ENCODE assay signal across 10 cellular contexts in the genomic region with DNA sequence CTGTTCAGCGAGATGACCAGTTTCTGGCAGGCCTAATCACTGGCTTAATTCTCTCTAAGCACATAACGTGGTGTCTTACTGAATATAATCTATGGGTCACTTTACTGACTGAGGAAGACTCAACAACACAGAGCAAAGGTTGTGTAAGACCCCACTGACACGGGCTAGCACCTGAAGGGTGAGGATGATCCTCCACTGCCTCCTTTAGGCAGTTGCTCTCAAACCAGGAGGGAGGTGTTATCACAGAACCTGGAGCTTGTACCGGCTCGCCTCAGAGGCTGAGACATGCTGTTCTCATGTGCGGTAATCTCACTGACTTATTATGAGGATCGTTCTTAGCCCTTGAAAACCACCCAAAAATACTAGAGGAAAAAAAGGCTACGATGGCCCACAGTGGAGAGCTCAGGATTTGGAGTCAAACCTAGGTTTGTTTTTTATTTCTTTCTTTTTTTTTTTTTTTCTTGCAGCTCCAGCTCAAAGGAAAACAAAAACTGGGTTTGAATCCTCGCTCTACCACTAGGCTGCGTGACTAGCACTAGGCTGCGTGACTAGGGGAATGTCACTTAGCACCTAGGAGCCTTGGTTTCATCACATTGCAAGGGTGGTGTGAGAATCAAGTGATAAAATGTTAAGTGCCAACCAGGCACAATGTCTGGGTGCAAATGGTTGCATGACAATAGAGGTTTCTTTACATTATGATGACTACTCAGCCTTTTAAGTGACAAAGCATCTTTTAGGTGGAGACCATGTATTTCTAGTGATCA. TPM values are rescaled to one million over a fixed set of nuclear protein-coding genes. Genes with fewer than 3 reads are reported as not detected.
DNase-seq lines count a peak whose midpoint lies in the region; ATAC-seq, FAIRE-seq and TF ChIP-seq lines count a peak whose summit lies in the region.
"Had no signal": no experiment of that assay in that cellular context is flagged by ENCODE, and none has a peak within 500 bp of the region (broad histone marks: within the 10 kb centered on the region; RNA-seq: fewer than 3 reads in every experiment).

No MANE protein-coding gene starts in this region.

- peak overlapping the region; percentile 42 for H3K4me3 ChIP-seq in CD8-positive, alpha-beta memory T cell (ENCODE audit: low read length)
- no peak overlapping the region for H3K4me3 ChIP-seq in Jurkat, Clone E6-1 (ENCODE audit: low read length)
- no peak overlapping the region for H3K4me3 ChIP-seq in K562
- no peak overlapping the region for H3K4me3 ChIP-seq in neuronal stem cell (ENCODE audit: low read length in 2 of 2)

- no peaks in the 10 kb centered on the region for H4K20me1 ChIP-seq in K562 (replicated peaks; ENCODE audit: control insufficient read depth, insufficient read depth, low read length)

- TF ChIP-seq POLR2A in K562 (conservative IDR thresholded peaks at IDR 0.05) = no peak

- H3K9me3 Mint-ChIP-seq in CD8-positive, alpha-beta memory T cell = no peaks in the 10 kb centered on the region
- no peaks in the 10 kb centered on the region for H3K9me3 Mint-ChIP-seq in natural killer cell

- no peak overlapping the region for H3K18ac ChIP-seq in neuronal stem cell (ENCODE audit: low read length)

- H4K91ac ChIP-seq in neuronal stem cell (ENCODE audit: low read depth, low read length, poor library complexity) = no peak overlapping the region

- CTCF ChIA-PET in CD8-positive, alpha-beta memory T cell (lab: Charles Lee) = interaction anchor here (0.9 to 1.9 kb wide), 12 partner anchors 11 to 171 kb away, joined by 3 to 7 read pairs (median 4); partner anchors contain the start of gene RCBTB2
- CTCF ChIA-PET in K562 (lab: Yijun Ruan, JAX; ENCODE audit: low intra/inter-chr PET ratio) = interaction anchor here (0.6 kb wide), 1 partner anchor 959 kb away, joined by 4 read pairs; no protein-coding TSS in a partner anchor

- H3K23ac ChIP-seq in neuronal stem cell (ENCODE audit: low read depth, low read length, poor library complexity) = no peak overlapping the region

- H3K36me3 ChIP-seq in CD8-positive, alpha-beta memory T cell (ENCODE audit: insufficient read depth, low read length) = no peaks in the 10 kb centered on the region
- H3K36me3 ChIP-seq in K562 (ENCODE audit: control insufficient read depth, insufficient read depth, low read length) (no peaks in the 10 kb centered on the region), neuronal stem cell (replicated peaks in 1 of 2; ENCODE audit: control insufficient read depth in 2 of 2, insufficient read depth in 2 of 2, low read length in 2 of 2) (peaks cover 3 to 20% of the 10 kb centered on the region in 2 donors)

- no peaks in the 10 kb centered on the region for H3K9me3 ChIP-seq in CD8-positive, alpha-beta memory T cell (ENCODE audit: low read length)
- H3K9me3 ChIP-seq in K562 (replicated peaks; ENCODE audit: control insufficient read depth, insufficient read depth, low read depth, low read length) (no peaks in the 10 kb centered on the region), neuronal stem cell (replicated peaks in 1 of 2; ENCODE audit: control insufficient read depth in 2 of 2, insufficient read depth in 1 of 2, low read depth in 1 of 2, low read length in 2 of 2) (no peaks in the 10 kb centered on the region)

- no peak overlapping the region for H2AFZ ChIP-seq in K562 (ENCODE audit: low read depth, low read length)
- no peak overlapping the region for H2AFZ ChIP-seq in neuronal stem cell (ENCODE audit: low read length)

- no TSS peak for BruUV-seq in K562 (replicated peaks; lab: Mats Ljungman, UMichigan)

- H3K27ac ChIP-seq in CD8-positive, alpha-beta memory T cell (ENCODE audit: low read depth, low read length) = peak overlapping the region; percentile 36
- H3K27ac ChIP-seq in K562 (ENCODE audit: extremely low read depth, low read depth, low read length) (no peak overlapping the region), neuronal stem cell (replicated peaks; ENCODE audit: low read length) (no peak overlapping the region)

- H3K27me3 Mint-ChIP-seq in CD8-positive, alpha-beta memory T cell = no peaks in the 10 kb centered on the region
- H3K27me3 Mint-ChIP-seq in natural killer cell (ENCODE audit: low read depth in 2 of 2) = no peaks in the 10 kb centered on the region

- H4K8ac ChIP-seq in neuronal stem cell (ENCODE audit: low read depth, low read length) = no peak overlapping the region

- peaks cover 44 to 68% (median 65%) of the 10 kb centered on the region in 3 donors for H3K4me1 Mint-ChIP-seq in CD8-positive, alpha-beta memory T cell
- H3K4me1 Mint-ChIP-seq in natural killer cell = peaks cover 60 to 75% of the 10 kb centered on the region in 2 donors

- WGBS in K562 (ENCODE audit: insufficient coverage, low coverage, missing lambda C conversion rate) = 43% methylated on average over 8 of the region's 11 CpGs
- WGBS in neuronal stem cell (ENCODE audit: extremely low coverage in 2 of 2, insufficient read length in 2 of 2, insufficient replicate concordance in 1 of 2), 2 donors = no CpG with 5 or more reads among the region's 11 CpGs

- no peaks in the 10 kb centered on the region for H3K79me1 ChIP-seq in neuronal stem cell (ENCODE audit: low read depth, low read length)

- no peak for TF ChIP-seq RAD21 in K562 (CRISPR knock-in tag; conservative IDR thresholded peaks at IDR 0.05 in 1 of 2, IDR thresholded peaks at IDR 0.05 in 1 of 2)

- H3K9me1 ChIP-seq in K562 (ENCODE audit: control insufficient read depth, insufficient read depth, low read length) = no peaks in the 10 kb centered on the region

- H3K9ac ChIP-seq in K562 (ENCODE audit: insufficient read depth in 1 of 2, low read depth in 2 of 2, low read length in 2 of 2) (no peak overlapping the region), neuronal stem cell (ENCODE audit: low read depth, low read length, poor library complexity) (no peak overlapping the region)

- no peak overlapping the region for H2BK120ac ChIP-seq in neuronal stem cell (ENCODE audit: low read depth, low read length)

- no peak for TF ChIP-seq EP300 in K562 (IDR thresholded peaks at IDR 0.05; ENCODE audit: low read length)

- POLR2A ChIA-PET in CD8-positive, alpha-beta memory T cell (lab: Charles Lee) = interaction anchor here (0.6 to 1.7 kb wide), 6 partner anchors 12 to 76 kb away, joined by 3 to 27 read pairs (median 5); partner anchors contain the start of gene RCBTB2
- POLR2A ChIA-PET in K562 (lab: Yijun Ruan, JAX) = no interaction called here

- peaks cover 0 to 2% (median 0%) of the 10 kb centered on the region in 3 donors for H3K36me3 Mint-ChIP-seq in CD8-positive, alpha-beta memory T cell
- no peaks in the 10 kb centered on the region for H3K36me3 Mint-ChIP-seq in natural killer cell

- FAIRE-seq in K562 (lab: Jason Lieb, UNC) = peak; percentile 37

- H3K4ac ChIP-seq in neuronal stem cell (ENCODE audit: low read length) = no peak overlapping the region

- intact Hi-C loops in K562 (cut with micrococcal nuclease) = no loop called here
- intact Hi-C loops in natural killer cell (cut with micrococcal nuclease) = loop anchor here (1.0 to 10.0 kb wide), 5 partner anchors 14 to 170 kb away; no protein-coding TSS in a partner anchor

- no peak overlapping the region for H2BK5ac ChIP-seq in neuronal stem cell (ENCODE audit: low read length)

- peaks cover 39% of the 10 kb centered on the region for H3K4me1 ChIP-seq in CD8-positive, alpha-beta memory T cell (ENCODE audit: insufficient read depth, low read length)
- H3K4me1 ChIP-seq in K562 (replicated peaks in 1 of 2; ENCODE audit: control insufficient read depth in 2 of 2, insufficient read depth in 2 of 2, low read length in 2 of 2) (peaks cover 0 to 3% of the 10 kb centered on the region in 2 experiments; a peak in 3 of 5 replicates), neuronal stem cell (ENCODE audit: control insufficient read depth in 2 of 2, insufficient read depth in 1 of 2, low read depth in 1 of 2, low read length in 2 of 2) (no peaks in the 10 kb centered on the region)

- no peak overlapping the region for H3K14ac ChIP-seq in neuronal stem cell (ENCODE audit: low read length)

- H3K27me3 ChIP-seq in CD8-positive, alpha-beta memory T cell (ENCODE audit: insufficient read depth, low read length, poor library complexity, severe bottlenecking) = no peaks in the 10 kb centered on the region
- H3K27me3 ChIP-seq in K562 (ENCODE audit: control insufficient read depth in 2 of 2, insufficient read depth in 2 of 2, low read length in 2 of 2) (0 out of 5 replicates have a peak, but pooled peaks cover 0 to 5% of the 10 kb centered on the region in 2 experiments), neuronal stem cell (ENCODE audit: control insufficient read depth in 3 of 3, insufficient read depth in 3 of 3, low read depth in 1 of 3, low read length in 3 of 3) (no peaks in the 10 kb centered on the region)

- TF ChIP-seq CTCF in K562 (IDR thresholded peaks at IDR 0.05 in 2 of 3, conservative IDR thresholded peaks at IDR 0.05 in 1 of 3; ENCODE audit: insufficient read depth in 2 of 3, low read depth in 1 of 3, low read length in 3 of 3) = 0 out of 6 replicates have a peak, but pooled peaks of 1 of the 3 experiments have one; percentile 9
- TF ChIP-seq CTCF in natural killer cell (IDR thresholded peaks at IDR 0.05) = peak; percentile 17

- H3K27ac Mint-ChIP-seq in CD8-positive, alpha-beta memory T cell = peak overlapping the region; percentile 79 to 96 (median 94)
- peak overlapping the region; percentile 91 to 97 for H3K27ac Mint-ChIP-seq in natural killer cell

- peak in 2 of 5 donors; percentile 42 to 69 for DNase-seq in CD8-positive, alpha-beta memory T cell
- DNase-seq in Jurkat, Clone E6-1 (ENCODE audit: low read depth, low spot score) = peak; percentile 82
- DNase-seq in K562 (ENCODE audit: extremely low read depth in 1 of 4, low spot score in 3 of 4) = peak in 1 of 4 experiments; percentile 3
- peak; percentile 49 for DNase-seq in natural killer cell
- no peak for DNase-seq in neuronal stem cell (ENCODE audit: low spot score)
- no peak for DNase-seq in hepatic stellate cell (ENCODE audit: low spot score)
- DNase-seq in NCI-H82 treated with DMSO at 0.1 percent for 48 hours (lab: John Stamatoyannopoulos, UW; ENCODE audit: unreplicated experiment) = no peak
- DNase-seq: DMS53; stimulated activated CD4-positive, alpha-beta T cell treated with anti-CD3 and anti-CD28 coated beads, Interleukin-4, amount 100 ng/mL, for 1 hour had no signal

- H3K4me3 Mint-ChIP-seq in CD8-positive, alpha-beta memory T cell = peak overlapping the region; percentile 20 to 78 (median 74)
- H3K4me3 Mint-ChIP-seq in natural killer cell = peak overlapping the region; percentile 85

- no peak overlapping the region for H2AK5ac ChIP-seq in neuronal stem cell (ENCODE audit: low read depth, low read length)

- ATAC-seq in K562 (peak; percentile 48; the same call in 2 of the 3 replicates), natural killer cell (peak; percentile 81 to 90 (median 89)), GM21619 (IDR thresholded peaks at IDR 0.05; ENCODE audit: unreplicated experiment) (no peak)

- no peaks in the 10 kb centered on the region for H3K79me2 ChIP-seq in K562 (ENCODE audit: control insufficient read depth, insufficient read depth, low read length)

- H2BK12ac ChIP-seq in neuronal stem cell (ENCODE audit: low read length) = no peak overlapping the region

- H3K4me2 ChIP-seq in K562 (ENCODE audit: insufficient read depth, low read length) (no peak overlapping the region), neuronal stem cell (ENCODE audit: insufficient read depth, low read length, poor library complexity, severe bottlenecking) (no peak overlapping the region)

- no peak overlapping the region for H2BK15ac ChIP-seq in neuronal stem cell (ENCODE audit: low read length)

- in situ Hi-C loops in K562 (cut with MboI) = no loop called here

RNA-seq across cellular contexts. Expression of gene RCBTB2, which starts 28.1 kb away (rescaled TPM):
- total RNA-seq in CD8-positive, alpha-beta memory T cell = 1 to 10 TPM; 5.4 to 6.5 TPM
- polyA plus RNA-seq in CD8-positive, alpha-beta memory T cell = 23.4 TPM
- polyA plus RNA-seq in Jurkat, Clone E6-1 (2012; ENCODE audit: insufficient read depth, insufficient read length) = 170 TPM
- 0.65 and 0.72 TPM in 2 replicates for total RNA-seq in K562 (2011; cell fraction: chromatin; rRNA removed; ENCODE audit: low replicate concordance)
- 0.17 and 0.26 TPM in 2 replicates for total RNA-seq in K562 (2011; cell fraction: nucleolus; rRNA removed)
- 0.44 and 0.53 TPM in 2 replicates for total RNA-seq in K562 (2011; cell fraction: nucleoplasm; rRNA removed)
- total RNA-seq in K562 (2014; rRNA removed) (0.69 and 0.91 TPM in 2 replicates), K562 (2014; rRNA removed; fragmentation: Illumina TruSeq; extraction: Trizol) (1.5 TPM in 2 replicates), K562 (2015; rRNA removed; fragmentation: Illumina TruSeq; extraction: Trizol) (1.8 and 1.9 TPM in 2 replicates), K562 (2021) (1.3 TPM in 2 replicates), natural killer cell (10 to 100 TPM; 21.9 to 27.1 (median 24.2) TPM)
- polyA plus RNA-seq in K562 (2011; rRNA removed) (1.2 TPM in 2 replicates), K562 (2014; fragmentation: Illumina TruSeq; extraction: Trizol) (0.93 and 1.2 TPM in 2 replicates), K562 (2014; fragmentation: Nextera tagmentation; extraction: Ambion mirVana) (1 to 10 TPM; 2.8 to 3.3 TPM), K562 (2014; rRNA removed) (1.1 and 1.8 TPM in 2 replicates)
- polyA plus RNA-seq in K562 (2011; cell fraction: cytosol; rRNA removed) = 0.51 and 0.99 TPM in 2 replicates
- polyA plus RNA-seq in K562 (2011; cell fraction: nucleus; rRNA removed) = 1.0 and 1.1 TPM in 2 replicates
- polyA plus RNA-seq in K562 (2012) = 1.9 and 2.9 TPM in 2 replicates
- 0.99 and 1.2 TPM in 2 replicates for polyA minus RNA-seq in K562 (2011; rRNA and poly(A)+ RNA removed)
- 0.38 TPM in 1 of 2 replicates, not detected in the other for polyA minus RNA-seq in K562 (2011; cell fraction: cytosol; rRNA and poly(A)+ RNA removed)
- 0.40 and 0.56 TPM in 2 replicates for polyA minus RNA-seq in K562 (2011; cell fraction: nucleus; rRNA and poly(A)+ RNA removed)
- 17.5 TPM for polyA plus RNA-seq in neuronal stem cell (2013, experiment 1 of 2)
- 17.4 TPM for polyA plus RNA-seq in neuronal stem cell (2013, experiment 2 of 2)

Comparison
In these comparisons a context has a peak if more than half of its experiments do, and no peak if none do; other contexts are left out.
1. DNase-seq: peak in Jurkat, Clone E6-1 (single experiment) and natural killer cell (single experiment); none in neuronal stem cell (single experiment), hepatic stellate cell (single experiment) and NCI-H82 treated with DMSO at 0.1 percent for 48 hours (single experiment).